1 cellular context compared by ENCODE assay signal in the genomic region with DNA sequence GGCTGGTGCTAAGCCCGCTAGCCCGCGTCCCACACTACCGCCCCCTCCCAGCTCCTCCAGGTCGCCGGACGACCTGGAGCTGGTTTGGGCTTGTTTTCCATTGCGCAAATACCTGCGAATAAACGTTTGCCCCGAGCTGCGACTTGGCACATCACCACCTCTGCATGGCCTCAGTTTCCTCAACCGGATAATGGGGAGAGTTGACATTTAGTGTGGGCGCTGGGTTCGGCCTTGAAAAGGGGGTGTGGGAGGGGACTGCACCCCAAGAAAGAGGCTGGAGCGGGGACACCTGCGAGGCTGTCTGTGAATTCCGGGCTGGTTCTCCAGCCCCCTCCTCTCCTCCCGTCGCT.
TF ChIP-seq lines count a peak whose summit lies in the region.

No MANE protein-coding gene starts in this region.

TF ChIP-seq in HEK293, 187 proteins besides CTCF, POLR2A, EP300 and RAD21 (continued from another document):
- TF ChIP-seq, protein P1, sequence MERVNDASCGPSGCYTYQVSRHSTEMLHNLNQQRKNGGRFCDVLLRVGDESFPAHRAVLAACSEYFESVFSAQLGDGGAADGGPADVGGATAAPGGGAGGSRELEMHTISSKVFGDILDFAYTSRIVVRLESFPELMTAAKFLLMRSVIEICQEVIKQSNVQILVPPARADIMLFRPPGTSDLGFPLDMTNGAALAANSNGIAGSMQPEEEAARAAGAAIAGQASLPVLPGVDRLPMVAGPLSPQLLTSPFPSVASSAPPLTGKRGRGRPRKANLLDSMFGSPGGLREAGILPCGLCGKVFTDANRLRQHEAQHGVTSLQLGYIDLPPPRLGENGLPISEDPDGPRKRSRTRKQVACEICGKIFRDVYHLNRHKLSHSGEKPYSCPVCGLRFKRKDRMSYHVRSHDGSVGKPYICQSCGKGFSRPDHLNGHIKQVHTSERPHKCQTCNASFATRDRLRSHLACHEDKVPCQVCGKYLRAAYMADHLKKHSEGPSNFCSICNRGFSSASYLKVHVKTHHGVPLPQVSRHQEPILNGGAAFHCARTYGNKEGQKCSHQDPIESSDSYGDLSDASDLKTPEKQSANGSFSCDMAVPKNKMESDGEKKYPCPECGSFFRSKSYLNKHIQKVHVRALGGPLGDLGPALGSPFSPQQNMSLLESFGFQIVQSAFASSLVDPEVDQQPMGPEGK (tag by site-specific recombination; IDR thresholded peaks at IDR 0.05): 0 out of 2 replicates have a peak, but pooled peaks have one; percentile 6
- TF ChIP-seq ZNF610 (tag by site-specific recombination; IDR thresholded peaks at IDR 0.05; ENCODE audit: borderline replicate concordance): 0 out of 2 replicates have a peak, but pooled peaks have one; percentile 16
